Comparison of ENCODE assay signal across 1 cellular context in genomic region chr9:81462759-81463158, GRCh38.
TF ChIP-seq lines count a peak whose summit lies in the region.

No MANE protein-coding gene starts in this region.

TF ChIP-seq in SK-N-SH treated with all-trans-retinoic acid at 6 μM for 48 hours, 23 proteins besides CTCF, POLR2A, EP300 and RAD21 (continued from another document):
- TF ChIP-seq, protein P1, sequence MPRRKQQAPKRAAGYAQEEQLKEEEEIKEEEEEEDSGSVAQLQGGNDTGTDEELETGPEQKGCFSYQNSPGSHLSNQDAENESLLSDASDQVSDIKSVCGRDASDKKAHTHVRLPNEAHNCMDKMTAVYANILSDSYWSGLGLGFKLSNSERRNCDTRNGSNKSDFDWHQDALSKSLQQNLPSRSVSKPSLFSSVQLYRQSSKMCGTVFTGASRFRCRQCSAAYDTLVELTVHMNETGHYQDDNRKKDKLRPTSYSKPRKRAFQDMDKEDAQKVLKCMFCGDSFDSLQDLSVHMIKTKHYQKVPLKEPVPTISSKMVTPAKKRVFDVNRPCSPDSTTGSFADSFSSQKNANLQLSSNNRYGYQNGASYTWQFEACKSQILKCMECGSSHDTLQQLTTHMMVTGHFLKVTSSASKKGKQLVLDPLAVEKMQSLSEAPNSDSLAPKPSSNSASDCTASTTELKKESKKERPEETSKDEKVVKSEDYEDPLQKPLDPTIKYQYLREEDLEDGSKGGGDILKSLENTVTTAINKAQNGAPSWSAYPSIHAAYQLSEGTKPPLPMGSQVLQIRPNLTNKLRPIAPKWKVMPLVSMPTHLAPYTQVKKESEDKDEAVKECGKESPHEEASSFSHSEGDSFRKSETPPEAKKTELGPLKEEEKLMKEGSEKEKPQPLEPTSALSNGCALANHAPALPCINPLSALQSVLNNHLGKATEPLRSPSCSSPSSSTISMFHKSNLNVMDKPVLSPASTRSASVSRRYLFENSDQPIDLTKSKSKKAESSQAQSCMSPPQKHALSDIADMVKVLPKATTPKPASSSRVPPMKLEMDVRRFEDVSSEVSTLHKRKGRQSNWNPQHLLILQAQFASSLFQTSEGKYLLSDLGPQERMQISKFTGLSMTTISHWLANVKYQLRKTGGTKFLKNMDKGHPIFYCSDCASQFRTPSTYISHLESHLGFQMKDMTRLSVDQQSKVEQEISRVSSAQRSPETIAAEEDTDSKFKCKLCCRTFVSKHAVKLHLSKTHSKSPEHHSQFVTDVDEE (CRISPR knock-in tag; IDR thresholded peaks at IDR 0.05): no peak
- TF ChIP-seq RARB (CRISPR knock-in tag; IDR thresholded peaks at IDR 0.05) (no peak), ISL1 (CRISPR knock-in tag; IDR thresholded peaks at IDR 0.05) (peak; percentile 30; the same call in 1 of the 2 replicates), CSRNP3 (CRISPR knock-in tag; IDR thresholded peaks at IDR 0.05) (no peak), ZNF565 (CRISPR knock-in tag; conservative IDR thresholded peaks at IDR 0.05; ENCODE audit: low read depth) (no peak)
